In genomic region chr7:91089382-91089963, GRCh38 we compare ENCODE assay signal across 8 cellular contexts.
DNase-seq lines count a peak whose midpoint lies in the region; ATAC-seq lines count a peak whose summit lies in the region.

No MANE protein-coding gene starts in this region.

- H3K27me3 ChIP-seq in adipocyte (replicated peaks; ENCODE audit: control insufficient read depth, insufficient read depth, low read length), result no peaks in the 10 kb centered on the region
- no peaks in the 10 kb centered on the region for H3K27me3 ChIP-seq in right cardiac atrium (ENCODE audit: control insufficient read depth, insufficient read depth)

- peaks cover 24% of the 10 kb centered on the region for H3K4me1 Mint-ChIP-seq in activated naive CD4-positive, alpha-beta T cell treated with anti-CD3 and anti-CD28 coated beads, Interleukin-2, amount 50 U/mL, for 24 hours

- H3K9ac ChIP-seq in adipocyte (ENCODE audit: low read length), result peak overlapping the region; percentile 60

- H3K9me3 Mint-ChIP-seq in activated naive CD4-positive, alpha-beta T cell treated with anti-CD3 and anti-CD28 coated beads, Interleukin-2, amount 50 U/mL, for 24 hours, result no peaks in the 10 kb centered on the region

- H3K27ac Mint-ChIP-seq in activated naive CD4-positive, alpha-beta T cell treated with anti-CD3 and anti-CD28 coated beads, Interleukin-2, amount 50 U/mL, for 24 hours, result no peak overlapping the region

- no peaks in the 10 kb centered on the region for H3K9me3 ChIP-seq in adipocyte (ENCODE audit: control insufficient read depth, low read length)
- H3K9me3 ChIP-seq in right cardiac atrium (ENCODE audit: control insufficient read depth, low read length), result no peaks in the 10 kb centered on the region

- H3K36me3 ChIP-seq in adipocyte (ENCODE audit: control insufficient read depth, insufficient read depth, low read length, severe bottlenecking), result no peaks in the 10 kb centered on the region

- H3K27me3 Mint-ChIP-seq in activated naive CD4-positive, alpha-beta T cell treated with anti-CD3 and anti-CD28 coated beads, Interleukin-2, amount 50 U/mL, for 24 hours, result peaks cover 5% of the 10 kb centered on the region

- DNase-seq in activated naive CD4-positive, alpha-beta T cell treated with Interleukin-2 at 50 U/mL for 16 hours, result no peak
- DNase-seq in NCI-H2107 treated with DMSO at 0.1 percent for 48 hours (lab: John Stamatoyannopoulos, UW; ENCODE audit: unreplicated experiment) (peak; percentile 13), adipocyte (ENCODE audit: low read depth) (peak; percentile 82), right cardiac atrium (no peak)
- DNase-seq in stimulated activated naive CD8-positive, alpha-beta T cell treated with anti-CD3 and anti-CD28 coated beads, Interleukin-15, Interleukin-2, amounts not matched to agents 100 U/mL and 50 U/mL, for 24 hours, result peak; percentile 3
- no peak for DNase-seq in stimulated activated CD4-positive, alpha-beta T cell treated with anti-CD3 and anti-CD28 coated beads, Interleukin-4, amount 100 ng/mL, for 4 hours

- peak overlapping the region; percentile 67 for H3K27ac ChIP-seq in right cardiac atrium (ENCODE audit: low read length)

- H3K4me3 Mint-ChIP-seq in activated naive CD4-positive, alpha-beta T cell treated with anti-CD3 and anti-CD28 coated beads, Interleukin-2, amount 50 U/mL, for 24 hours, result peak overlapping the region; percentile 17

- H3K4me1 ChIP-seq in adipocyte (ENCODE audit: control insufficient read depth, insufficient read depth, low read length), result peaks cover under 1% of the 10 kb centered on the region
- H3K4me1 ChIP-seq in right cardiac atrium (ENCODE audit: control insufficient read depth, insufficient read depth, low read length), result peaks cover 2% of the 10 kb centered on the region

- ATAC-seq in HG02678 (IDR thresholded peaks at IDR 0.05; ENCODE audit: unreplicated experiment), result peak; percentile 79
- ATAC-seq in right cardiac atrium, result peak; percentile 46 to 62
- ATAC-seq in stimulated activated naive CD8-positive, alpha-beta T cell treated with anti-CD3 and anti-CD28 coated beads, Interleukin-15, Interleukin-2, amounts not matched to agents 100 U/mL and 50 U/mL, for 24 hours, result peak; percentile 46

- H3K36me3 Mint-ChIP-seq in activated naive CD4-positive, alpha-beta T cell treated with anti-CD3 and anti-CD28 coated beads, Interleukin-2, amount 50 U/mL, for 24 hours, result no peaks in the 10 kb centered on the region

- intact Hi-C loops in right cardiac atrium (cut with DNase I), result loop anchor here (5.0 to 10.0 kb wide), 4 partner anchors 175 to 695 kb away; partner anchors contain the start of gene FZD1 (in 2 of the 4)

- WGBS in right cardiac atrium, result 5% methylated on average over 5 of the region's 5 CpGs

- H3K4me3 ChIP-seq in adipocyte (ENCODE audit: low read length) (peak overlapping the region; percentile 75), right cardiac atrium (ENCODE audit: low read length) (peak overlapping the region; percentile 69)

Comparison
In these comparisons a context has a peak if more than half of its experiments do, and no peak if none do; other contexts are left out.
1. DNase-seq: peak in NCI-H2107 treated with DMSO at 0.1 percent for 48 hours (single experiment), adipocyte (single experiment) and stimulated activated naive CD8-positive, alpha-beta T cell treated with anti-CD3 and anti-CD28 coated beads, Interleukin-15, Interleukin-2, amounts not matched to agents 100 U/mL and 50 U/mL, for 24 hours (single experiment); none in activated naive CD4-positive, alpha-beta T cell treated with Interleukin-2 at 50 U/mL for 16 hours (single experiment), right cardiac atrium (0 of 3) and stimulated activated CD4-positive, alpha-beta T cell treated with anti-CD3 and anti-CD28 coated beads, Interleukin-4, amount 100 ng/mL, for 4 hours (0 of 2).
2. Peak in every context shown above with its lines, with median percentiles within 50 percentile points of each other: ATAC-seq.